Comparison of ENCODE assay signal across 8 cellular contexts in the genomic region with DNA sequence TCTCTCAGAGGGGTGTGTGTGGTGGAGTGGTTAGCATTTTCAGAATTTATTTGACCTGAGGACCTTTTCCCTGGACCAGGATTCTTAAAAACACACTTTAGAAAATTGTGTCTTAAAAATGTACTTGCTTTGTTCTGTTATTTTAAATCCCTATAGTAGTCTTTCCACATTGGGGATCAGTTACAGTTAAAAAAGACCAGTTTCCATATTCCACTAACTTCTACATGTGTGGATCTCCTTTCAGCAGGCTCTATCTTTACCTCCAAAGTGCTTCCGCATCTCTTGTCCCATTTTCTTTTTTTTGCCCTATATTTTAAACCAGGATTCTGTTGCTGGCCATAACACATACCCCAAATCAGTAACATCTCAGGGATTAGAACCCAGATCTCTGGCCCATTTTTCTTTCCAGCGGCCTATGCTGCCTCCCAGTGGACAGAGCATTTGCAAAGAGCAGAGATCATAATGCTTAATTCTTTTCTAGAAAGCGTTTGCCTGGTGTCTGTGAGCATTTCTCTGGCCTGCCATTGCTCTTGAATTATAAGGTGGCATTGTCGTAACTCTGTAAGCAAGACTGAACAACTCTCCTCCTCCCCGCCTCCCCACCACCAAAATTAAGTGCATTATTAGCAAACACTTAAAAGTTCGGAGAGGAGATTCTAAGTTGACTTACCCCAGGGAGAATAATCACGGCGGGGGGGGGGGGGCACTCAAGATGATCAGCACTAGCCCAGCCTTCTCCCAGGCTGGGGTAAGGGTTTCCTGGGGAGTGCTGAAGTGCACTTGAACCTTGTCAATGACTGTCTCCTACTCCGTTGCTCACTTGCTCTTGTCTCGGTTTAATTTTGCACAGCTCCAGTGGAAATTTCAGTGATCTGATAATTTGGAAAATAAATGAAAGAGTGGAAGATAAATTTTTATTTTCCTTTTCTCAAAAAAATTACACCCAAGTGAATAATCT. TPM values are rescaled to one million over a fixed set of nuclear protein-coding genes. Genes with fewer than 3 reads are reported as not detected.
A peak's percentile ranks its signal among the peaks of the same experiment; 100 is the strongest.
DNase-seq lines count a peak whose midpoint lies in the region; ATAC-seq, FAIRE-seq and TF ChIP-seq lines count a peak whose summit lies in the region.

No MANE protein-coding gene starts in this region.

- no peak overlapping the region for H3K4me3 ChIP-seq in GM12878

- no peak overlapping the region for H2AFZ ChIP-seq in GM12878 (ENCODE audit: control insufficient read depth, low read depth, low read length)

- no peak overlapping the region for H3K27ac ChIP-seq in GM12878 (ENCODE audit: control insufficient read depth, insufficient read depth)

- H3K4me1 Mint-ChIP-seq in natural killer cell treated with Interleukin-12 subunit alpha and Interleukin-12 subunit beta and Interleukin-15 and Interleukin-18, amount 100 ng/mL, for 72 hours (ENCODE audit: low read depth in 2 of 2): no peaks in the 10 kb centered on the region

- POLR2A ChIA-PET in GM12878 (lab: Charles Lee): no interaction called here

- TF ChIP-seq RAD21 in GM12878 (IDR thresholded peaks at IDR 0.05; ENCODE audit: insufficient read depth, low read depth, low read length): peak; percentile 63

- 22% methylated on average over 8 of the region's 10 CpGs for WGBS in GM12878 (ENCODE audit: insufficient coverage, insufficient replicate concordance, low lambda C conversion rate, missing lambda C conversion rate)

- no peaks in the 10 kb centered on the region for H3K27me3 ChIP-seq in GM12878 (replicated peaks in 1 of 2; ENCODE audit: control insufficient read depth in 2 of 2, insufficient read depth in 2 of 2, low read length in 1 of 2)

- TF ChIP-seq POLR2A in GM12878 (IDR thresholded peaks at IDR 0.05; ENCODE audit: low read depth, low read length): no peak

- no peaks in the 10 kb centered on the region for H3K4me1 ChIP-seq in GM12878 (ENCODE audit: control insufficient read depth, insufficient read depth, low read length)

- H3K27ac Mint-ChIP-seq in natural killer cell treated with Interleukin-12 subunit alpha and Interleukin-12 subunit beta and Interleukin-15 and Interleukin-18, amount 100 ng/mL, for 72 hours: no peak overlapping the region

- H3K79me2 ChIP-seq in GM12878 (ENCODE audit: control insufficient read depth, insufficient read depth, low read length): no peaks in the 10 kb centered on the region

- no peak overlapping the region for H3K4me3 Mint-ChIP-seq in natural killer cell treated with Interleukin-12 subunit alpha and Interleukin-12 subunit beta and Interleukin-15 and Interleukin-18, amount 100 ng/mL, for 72 hours

- RAD21 ChIA-PET in GM12878 (lab: Charles Lee; ENCODE audit: unreplicated experiment): interaction anchor here (1.0 kb wide), 1 partner anchor 1087 kb away, joined by 3 read pairs; no protein-coding TSS in a partner anchor

- no peaks in the 10 kb centered on the region for H3K36me3 Mint-ChIP-seq in natural killer cell treated with Interleukin-12 subunit alpha and Interleukin-12 subunit beta and Interleukin-15 and Interleukin-18, amount 100 ng/mL, for 72 hours

- no peaks in the 10 kb centered on the region for H3K9me3 Mint-ChIP-seq in natural killer cell treated with Interleukin-12 subunit alpha and Interleukin-12 subunit beta and Interleukin-15 and Interleukin-18, amount 100 ng/mL, for 72 hours

- BruUV-seq in GM12878 (replicated peaks; lab: Mats Ljungman, UMichigan): no TSS peak

- peak; percentile 88 for DNase-seq in DMS79 (lab: John Stamatoyannopoulos, UW)
- DNase-seq in NCI-H1436 (lab: John Stamatoyannopoulos, UW): peak; percentile 52
- no peak for DNase-seq in GM12878 (ENCODE audit: low read depth, low spot score)
- peak; percentile 17 for DNase-seq in myocyte (ENCODE audit: low read depth)
- no peak for DNase-seq in frontal cortex (ENCODE audit: low spot score in 2 of 2)
- no peak for DNase-seq in activated effector memory CD4-positive, alpha-beta T cell treated with Interleukin-2 at 50 U/mL for 16 hours
- no peak for DNase-seq in natural killer cell treated with Interleukin-12 subunit alpha and Interleukin-12 subunit beta and Interleukin-15 and Interleukin-18, amount 100 ng/mL, for 72 hours (ENCODE audit: low spot score)

- CTCF ChIA-PET in GM12878 (lab: Yijun Ruan, JAX): interaction anchor here (0.8 to 1.9 kb wide), 4 partner anchors 8 to 1260 kb away, joined by 3 to 6 read pairs (median 4); no protein-coding TSS in a partner anchor

- no peak for TF ChIP-seq EP300 in GM12878 (IDR thresholded peaks at IDR 0.05; ENCODE audit: borderline replicate concordance in 1 of 2, control insufficient read depth in 1 of 2, low read depth in 2 of 2, low read length in 2 of 2)

- intact Hi-C loops in GM12878 (cut with micrococcal nuclease; ENCODE audit: unreplicated experiment): loop anchor here (2.0 to 5.0 kb wide), 3 partner anchors 169 to 1206 kb away; no protein-coding TSS in a partner anchor

- ATAC-seq in GM12878 (peak; percentile 54), HG03565 (IDR thresholded peaks at IDR 0.05; ENCODE audit: unreplicated experiment) (no peak)
- ATAC-seq in natural killer cell treated with Interleukin-12 subunit alpha and Interleukin-12 subunit beta and Interleukin-15 and Interleukin-18, amount 100 ng/mL, for 72 hours: no peak

- H3K9me3 ChIP-seq in GM12878 (replicated peaks; ENCODE audit: control insufficient read depth, insufficient read depth, low read length): no peaks in the 10 kb centered on the region

- SMC1A ChIA-PET in GM12878 (lab: Charles Lee; ENCODE audit: uncharacterized antibody, unreplicated experiment): interaction anchor here (1.1 to 1.4 kb wide), 3 partner anchors 9 to 1203 kb away, joined by 3 read pairs; a partner anchor contains a TSS

- in situ Hi-C loops in GM12878 (cut with MboI): loop anchor here (10.0 kb wide), 2 partner anchors 1083 to 1203 kb away; no protein-coding TSS in a partner anchor

- H3K36me3 ChIP-seq in GM12878 (ENCODE audit: control insufficient read depth in 2 of 2, insufficient read depth in 2 of 2, low read length in 1 of 2): no peaks in the 10 kb centered on the region

- H4K20me1 ChIP-seq in GM12878 (ENCODE audit: control insufficient read depth, insufficient read depth): no peaks in the 10 kb centered on the region

- no peak for FAIRE-seq in GM12878 (lab: Jason Lieb, UNC)
- no peak for FAIRE-seq in frontal cortex (lab: Jason Lieb, UNC)

- peak in 2 of 3 experiments; percentile 34 to 35; a peak in 3 of 6 replicates for TF ChIP-seq CTCF in GM12878 (IDR thresholded peaks at IDR 0.05 in 2 of 3, conservative IDR thresholded peaks at IDR 0.05 in 1 of 3; ENCODE audit: control insufficient read depth in 2 of 3, extremely low read depth in 1 of 3, insufficient read depth in 1 of 3, low read depth in 3 of 3, low read length in 3 of 3)

- H3K4me2 ChIP-seq in GM12878 (ENCODE audit: control insufficient read depth, insufficient read depth): no peak overlapping the region

- no peak overlapping the region for H3K9ac ChIP-seq in GM12878 (ENCODE audit: control insufficient read depth, insufficient read depth, low read length)

- peaks cover 11 to 17% of the 10 kb centered on the region in 2 donors for H3K27me3 Mint-ChIP-seq in natural killer cell treated with Interleukin-12 subunit alpha and Interleukin-12 subunit beta and Interleukin-15 and Interleukin-18, amount 100 ng/mL, for 72 hours

TF ChIP-seq in GM12878, 131 proteins besides CTCF, POLR2A, EP300 and RAD21:
- TF ChIP-seq, protein P1, sequence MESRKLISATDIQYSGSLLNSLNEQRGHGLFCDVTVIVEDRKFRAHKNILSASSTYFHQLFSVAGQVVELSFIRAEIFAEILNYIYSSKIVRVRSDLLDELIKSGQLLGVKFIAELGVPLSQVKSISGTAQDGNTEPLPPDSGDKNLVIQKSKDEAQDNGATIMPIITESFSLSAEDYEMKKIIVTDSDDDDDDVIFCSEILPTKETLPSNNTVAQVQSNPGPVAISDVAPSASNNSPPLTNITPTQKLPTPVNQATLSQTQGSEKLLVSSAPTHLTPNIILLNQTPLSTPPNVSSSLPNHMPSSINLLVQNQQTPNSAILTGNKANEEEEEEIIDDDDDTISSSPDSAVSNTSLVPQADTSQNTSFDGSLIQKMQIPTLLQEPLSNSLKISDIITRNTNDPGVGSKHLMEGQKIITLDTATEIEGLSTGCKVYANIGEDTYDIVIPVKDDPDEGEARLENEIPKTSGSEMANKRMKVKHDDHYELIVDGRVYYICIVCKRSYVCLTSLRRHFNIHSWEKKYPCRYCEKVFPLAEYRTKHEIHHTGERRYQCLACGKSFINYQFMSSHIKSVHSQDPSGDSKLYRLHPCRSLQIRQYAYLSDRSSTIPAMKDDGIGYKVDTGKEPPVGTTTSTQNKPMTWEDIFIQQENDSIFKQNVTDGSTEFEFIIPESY (IDR thresholded peaks at IDR 0.05): no peak
- TF ChIP-seq SMC3 (IDR thresholded peaks at IDR 0.05; ENCODE audit: borderline replicate concordance, low read length): peak; percentile 31; the same call in 1 of the 2 replicates
TF ChIP-seq in GM12878: peak in this region for 1.

RNA-seq across cellular contexts. Expression of a gene that starts 58.9 kb away (rescaled TPM):
- total RNA-seq in GM12878 (2013; cell fraction: nucleolus; rRNA removed): 0.15 TPM in 1 of 2 replicates, not detected in the other
- total RNA-seq in GM12878 (2014; rRNA removed) (0.06 TPM in 1 of 2 replicates, not detected in the other), GM12878 (2014; rRNA removed; fragmentation: Illumina TruSeq; extraction: Trizol) (not detected in 2 replicates), GM12878 (2021) (0.28 and 0.43 TPM in 2 replicates), myocyte (4.6 and 7.0 TPM in 2 replicates), frontal cortex (197 TPM)
- polyA plus RNA-seq in GM12878 (2011; ENCODE audit: low read depth): 0.08 TPM
- polyA plus RNA-seq in GM12878 (2011; rRNA removed) (0.01 and 0.11 TPM in 2 replicates), GM12878 (2014; fragmentation: Illumina TruSeq; extraction: Trizol) (not detected in 2 replicates), GM12878 (2014; fragmentation: Nextera tagmentation; extraction: Ambion mirVana) (not detected), GM12878 (2014; rRNA removed) (not detected in 2 replicates), GM12878 (2016; fragmentation: Nextera tagmentation; extraction: Ambion mirVana) (under 1 TPM; 0.05 to 0.18 TPM)
- 0.04 and 0.13 TPM in 2 replicates for polyA plus RNA-seq in GM12878 (2011; cell fraction: cytosol; rRNA removed)
- 0.03 and 0.25 TPM in 2 replicates for polyA plus RNA-seq in GM12878 (2011; cell fraction: nucleus; rRNA removed)
- polyA plus RNA-seq in GM12878 (2012): not detected in 2 replicates
- 0.21 and 0.44 TPM in 2 replicates for polyA minus RNA-seq in GM12878 (2011; rRNA and poly(A)+ RNA removed)
- polyA minus RNA-seq in GM12878 (2011; cell fraction: cytosol; rRNA and poly(A)+ RNA removed): 0.52 TPM in 1 of 2 replicates, not detected in the other
- not detected in 2 replicates for polyA minus RNA-seq in GM12878 (2011; cell fraction: nucleus; rRNA and poly(A)+ RNA removed)
- 4.6 TPM for polyA plus RNA-seq in myocyte (2012)
- under 1 TPM in 1 of 2 donors, not detected in 1; 0.53 TPM for total RNA-seq in natural killer cell treated with Interleukin-12 subunit alpha and Interleukin-12 subunit beta and Interleukin-15 and Interleukin-18, amount 100 ng/mL, for 72 hours

Comparison
In these comparisons a context has a peak if more than half of its experiments do, and no peak if none do; other contexts are left out.
1. DNase-seq: peak in DMS79 (single experiment), NCI-H1436 (single experiment) and myocyte (single experiment); none in GM12878 (single experiment), frontal cortex (0 of 2), activated effector memory CD4-positive, alpha-beta T cell treated with Interleukin-2 at 50 U/mL for 16 hours (single experiment) and natural killer cell treated with Interleukin-12 subunit alpha and Interleukin-12 subunit beta and Interleukin-15 and Interleukin-18, amount 100 ng/mL, for 72 hours (single experiment).
2. RNA of a gene that starts 58.9 kb away (total RNA-seq): 197 TPM in frontal cortex (single experiment); 4.6 to 7.0 TPM in myocyte, 0.53 TPM in natural killer cell treated with Interleukin-12 subunit alpha and Interleukin-12 subunit beta and Interleukin-15 and Interleukin-18, amount 100 ng/mL, for 72 hours and 0.06 to 0.43 TPM in GM12878; every median in the first group is over 10 times any median in the second.